ENCODE assay signal across 1 cellular context in genomic region chr11:94521684-94522083, GRCh38.
TF ChIP-seq lines count a peak whose summit lies in the region.

No MANE protein-coding gene starts in this region.

TF ChIP-seq in H1, 55 proteins besides CTCF, POLR2A, EP300 and RAD21:
- TF ChIP-seq NRF1 (IDR thresholded peaks at IDR 0.05; ENCODE audit: low read depth, low read length) (no peak), CBX8 (IDR thresholded peaks at IDR 0.05; ENCODE audit: borderline replicate concordance, low read depth, low read length) (no peak), GTF2F1 (IDR thresholded peaks at IDR 0.05; ENCODE audit: borderline replicate concordance, low read depth, low read length) (no peak), ASH2L (IDR thresholded peaks at IDR 0.05; ENCODE audit: low read length) (no peak), BACH1 (IDR thresholded peaks at IDR 0.05; ENCODE audit: low read length) (no peak), CTBP2 (IDR thresholded peaks at IDR 0.05; ENCODE audit: borderline replicate concordance, insufficient read depth, insufficient read length, low read length) (no peak), SP4 (IDR thresholded peaks at IDR 0.05; ENCODE audit: low read length) (no peak), ATF3 (IDR thresholded peaks at IDR 0.05; ENCODE audit: insufficient read depth, low read depth, low read length) (no peak), E2F6 (IDR thresholded peaks at IDR 0.05) (no peak), CHD1 (IDR thresholded peaks at IDR 0.05; ENCODE audit: low read depth, low read length) (no peak), RXRA (IDR thresholded peaks at IDR 0.05; ENCODE audit: insufficient read depth, low read depth, low read length) (no peak), RBBP5 (IDR thresholded peaks at IDR 0.05; ENCODE audit: borderline replicate concordance, low read depth, low read length) (no peak), MAFK (IDR thresholded peaks at IDR 0.05; ENCODE audit: low read depth, low read length) (no peak)
